ENCODE assay signal across 16 cellular contexts in genomic region chr11:105296806-105297205, GRCh38.
DNase-seq lines count a peak whose midpoint lies in the region; ATAC-seq, FAIRE-seq and TF ChIP-seq lines count a peak whose summit lies in the region.
"Had no signal": no experiment of that assay in that cellular context is flagged by ENCODE, and none has a peak within 500 bp of the region (broad histone marks: within the 10 kb centered on the region; RNA-seq: fewer than 3 reads in every experiment).

No MANE protein-coding gene starts in this region.

- ATAC-seq in stimulated activated naive CD8-positive, alpha-beta T cell treated with anti-CD3 and anti-CD28 coated beads, Interleukin-15, Interleukin-2, amounts not matched to agents 100 U/mL and 50 U/mL, for 24 hours: no peak
- ATAC-seq in stimulated activated naive CD8-positive, alpha-beta T cell treated with anti-CD3 and anti-CD28 coated beads, Interleukin-15, amount 100 ng/mL, for 72 hours: no peak
- ATAC-seq in PC-3 (peak; percentile 33), GM18519 (IDR thresholded peaks at IDR 0.05; ENCODE audit: low FRiP score, unreplicated experiment) (no peak), HG02642 (IDR thresholded peaks at IDR 0.05; ENCODE audit: poor library complexity, unreplicated experiment) (no peak)

- H2AFZ ChIP-seq in PC-3 (ENCODE audit: low read length) (no peak overlapping the region), keratinocyte (ENCODE audit: control insufficient read depth, low read length) (peak overlapping the region; percentile 26)

- H3K36me3 Mint-ChIP-seq in glutamatergic neuron (ENCODE audit: unreplicated experiment): no peaks in the 10 kb centered on the region
- H3K36me3 Mint-ChIP-seq: CD4-positive, CD25-positive, alpha-beta regulatory T cell had no signal

- no peaks in the 10 kb centered on the region for H3K9me2 ChIP-seq in PC-3 (replicated peaks; ENCODE audit: low read length)

- CTCF ChIA-PET in PC-3 (lab: Charles Lee): interaction anchor here (0.6 kb wide), 1 partner anchor 144 kb away, joined by 4 read pairs; no protein-coding TSS in a partner anchor

- peaks cover 0 to 6% of the 10 kb centered on the region in 2 donors for H3K9me3 Mint-ChIP-seq in stimulated activated naive CD8-positive, alpha-beta T cell treated with anti-CD3 and anti-CD28 coated beads, Interleukin-15, amount 100 ng/mL, for 72 hours
- no peaks in the 10 kb centered on the region for H3K9me3 Mint-ChIP-seq in glutamatergic neuron (ENCODE audit: unreplicated experiment)

- H3K9ac ChIP-seq in PC-3 (ENCODE audit: low read length) (no peak overlapping the region), keratinocyte (ENCODE audit: control insufficient read depth, extremely low read depth, insufficient read depth, low read length) (no peak overlapping the region)

- H3K79me2 ChIP-seq in PC-3 (ENCODE audit: low read length): no peaks in the 10 kb centered on the region
- no peaks in the 10 kb centered on the region for H3K79me2 ChIP-seq in keratinocyte (ENCODE audit: control insufficient read depth, insufficient read depth, low read length)

- H3K9me3 ChIP-seq in PC-3 (ENCODE audit: low read length): no peaks in the 10 kb centered on the region
- H3K9me3 ChIP-seq in keratinocyte (ENCODE audit: control insufficient read depth, low read depth, low read length): no peaks in the 10 kb centered on the region
- H3K9me3 ChIP-seq: Caco-2 had no signal

- intact Hi-C loops in PC-3 (cut with micrococcal nuclease): no loop called here

- no peaks in the 10 kb centered on the region for H3K27me3 Mint-ChIP-seq in stimulated activated naive CD8-positive, alpha-beta T cell treated with anti-CD3 and anti-CD28 coated beads, Interleukin-15, amount 100 ng/mL, for 72 hours
- no peaks in the 10 kb centered on the region for H3K27me3 Mint-ChIP-seq in glutamatergic neuron (ENCODE audit: unreplicated experiment)
- H3K27me3 Mint-ChIP-seq: B cell; CD4-positive, CD25-positive, alpha-beta regulatory T cell had no signal

- H3K27me3 ChIP-seq in PC-3 (ENCODE audit: low read length) (no peaks in the 10 kb centered on the region), keratinocyte (ENCODE audit: control insufficient read depth, extremely low read depth, insufficient read depth, low read length) (no peaks in the 10 kb centered on the region)

- H3K4me2 ChIP-seq in PC-3 (ENCODE audit: low read length): no peak overlapping the region
- no peak overlapping the region for H3K4me2 ChIP-seq in keratinocyte (ENCODE audit: control insufficient read depth, extremely low read depth, insufficient read depth, low read depth, low read length)

- H3K27ac ChIP-seq in PC-3 (ENCODE audit: low read length) (no peak overlapping the region), keratinocyte (ENCODE audit: control insufficient read depth, insufficient read depth, low read length) (no peak overlapping the region)

- peaks cover 19% of the 10 kb centered on the region for H3K4me1 ChIP-seq in PC-3 (ENCODE audit: insufficient read depth, low read length)
- H3K4me1 ChIP-seq in keratinocyte (ENCODE audit: control insufficient read depth, extremely low read depth, insufficient read depth, low read length): peaks cover 21% of the 10 kb centered on the region
- H3K4me1 ChIP-seq: Caco-2 had no signal

- H3F3A ChIP-seq in PC-3 (ENCODE audit: low read length, unreplicated experiment): no peaks in the 10 kb centered on the region

- no peaks in the 10 kb centered on the region for H3K9me1 ChIP-seq in keratinocyte (ENCODE audit: control insufficient read depth, extremely low read depth, insufficient read depth, low read length)

- POLR2A ChIA-PET in PC-3 (lab: Charles Lee; ENCODE audit: unreplicated experiment): no interaction called here

- H3K4me3 Mint-ChIP-seq in stimulated activated naive CD8-positive, alpha-beta T cell treated with anti-CD3 and anti-CD28 coated beads, Interleukin-15, amount 100 ng/mL, for 72 hours: no peak overlapping the region
- no peak overlapping the region for H3K4me3 Mint-ChIP-seq in glutamatergic neuron (ENCODE audit: unreplicated experiment)
- H3K4me3 Mint-ChIP-seq: B cell; CD4-positive, CD25-positive, alpha-beta regulatory T cell had no signal

- H3K36me3 ChIP-seq in PC-3 (ENCODE audit: low read depth, low read length): no peaks in the 10 kb centered on the region
- H3K36me3 ChIP-seq in keratinocyte (ENCODE audit: control insufficient read depth in 2 of 2, extremely low read depth in 1 of 2, insufficient read depth in 2 of 2, low read length in 2 of 2): no peaks in the 10 kb centered on the region

- TF ChIP-seq CTCF in PC-3 (conservative IDR thresholded peaks at IDR 0.05; ENCODE audit: low read depth, low read length): no peak
- no peak for TF ChIP-seq CTCF in keratinocyte (optimal IDR thresholded peaks at IDR 0.05 in 1 of 3, IDR thresholded peaks at IDR 0.05 in 1 of 3, conservative IDR thresholded peaks at IDR 0.05 in 1 of 3; ENCODE audit: extremely low read depth in 1 of 3, insufficient read depth in 2 of 3, low read length in 3 of 3)
- TF ChIP-seq CTCF in glutamatergic neuron (IDR thresholded peaks at IDR 0.05; ENCODE audit: partially characterized antibody, unreplicated experiment): no peak

- no TSS peak for BruUV-seq in PC-3 (replicated peaks; lab: Mats Ljungman, UMichigan)

- no peak for FAIRE-seq in keratinocyte (lab: Jason Lieb, UNC)

- H4K20me1 ChIP-seq in PC-3 (ENCODE audit: low read length) (no peaks in the 10 kb centered on the region), keratinocyte (ENCODE audit: control insufficient read depth, extremely low read depth, insufficient read depth, low read length) (no peaks in the 10 kb centered on the region)

- H3K4me3 ChIP-seq in PC-3 (ENCODE audit: low read length) (no peak overlapping the region), keratinocyte (ENCODE audit: control insufficient read depth in 2 of 3, extremely low read depth in 1 of 3, insufficient read depth in 2 of 3, low read depth in 1 of 3, low read length in 3 of 3) (no peak overlapping the region)

- dilution Hi-C loops in keratinocyte (cut with MboI; ENCODE audit: extremely low pct_ligation_motif_present, low sequenced_read_pairs): no loop called here

- peaks cover 5% of the 10 kb centered on the region for H3K4me1 Mint-ChIP-seq in stimulated activated naive CD8-positive, alpha-beta T cell treated with anti-CD3 and anti-CD28 coated beads, Interleukin-15, amount 100 ng/mL, for 72 hours
- no peaks in the 10 kb centered on the region for H3K4me1 Mint-ChIP-seq in glutamatergic neuron (ENCODE audit: low read depth, unreplicated experiment)
- H3K4me1 Mint-ChIP-seq: B cell had no signal

- H3K27ac Mint-ChIP-seq in stimulated activated naive CD8-positive, alpha-beta T cell treated with anti-CD3 and anti-CD28 coated beads, Interleukin-15, amount 100 ng/mL, for 72 hours: no peak overlapping the region
- H3K27ac Mint-ChIP-seq in glutamatergic neuron (ENCODE audit: unreplicated experiment): no peak overlapping the region
- H3K27ac Mint-ChIP-seq: B cell had no signal

- DNase-seq in stimulated activated naive CD8-positive, alpha-beta T cell treated with anti-CD3 and anti-CD28 coated beads, Interleukin-15, Interleukin-2, amounts not matched to agents 100 U/mL and 50 U/mL, for 24 hours: peak; percentile 3
- DNase-seq in stimulated activated naive CD8-positive, alpha-beta T cell treated with anti-CD3 and anti-CD28 coated beads, Interleukin-15, amount 100 ng/mL, for 72 hours: no peak
- DNase-seq in PC-3 (no peak), keratinocyte (ENCODE audit: low read depth, low spot score) (no peak), glutamatergic neuron (no peak)
- DNase-seq: Caco-2, KG1, NCI-H1048, NCI-H1436 treated with DMSO at 0.1 percent for 48 hours, NCI-H2029 treated with DMSO at 0.1 percent for 48 hours, NCI-H510A, NCI-H774 had no signal
